Comparison of ENCODE assay signal across 16 cellular contexts in genomic region chr9:124045830-124046177, GRCh38. TPM values are rescaled to one million over a fixed set of nuclear protein-coding genes. Genes with fewer than 3 reads are reported as not detected.
DNase-seq lines count a peak whose midpoint lies in the region; ATAC-seq, FAIRE-seq and TF ChIP-seq lines count a peak whose summit lies in the region.
"Had no signal": no experiment of that assay in that cellular context is flagged by ENCODE, and none has a peak within 500 bp of the region (broad histone marks: within the 10 kb centered on the region; RNA-seq: fewer than 3 reads in every experiment).

No MANE protein-coding gene starts in this region.

- CTCF ChIA-PET in H1 (lab: Charles Lee; ENCODE audit: partially characterized antibody) (interaction anchor here (0.7 kb wide), 1 partner anchor 274 kb away, joined by 3 read pairs; no protein-coding TSS in a partner anchor), HepG2 (lab: Yijun Ruan, JAX; ENCODE audit: low intra/inter-chr PET ratio, low total read pairs) (no interaction called here)

- H3K9me3 ChIP-seq in HUES64 (ENCODE audit: insufficient read depth, low read depth, low read length) = no peaks in the 10 kb centered on the region
- H3K9me3 ChIP-seq in H1 (ENCODE audit: insufficient read depth in 2 of 2, low read depth in 1 of 2, low read length in 1 of 2) = no peaks in the 10 kb centered on the region
- H3K9me3 ChIP-seq in HepG2 (ENCODE audit: low read length) = no peaks in the 10 kb centered on the region
- no peaks in the 10 kb centered on the region for H3K9me3 ChIP-seq in upper lobe of left lung
- no peaks in the 10 kb centered on the region for H3K9me3 ChIP-seq in SJCRH30 (replicated peaks)

- TF ChIP-seq RAD21 in H1 (IDR thresholded peaks at IDR 0.05 in 1 of 2, conservative IDR thresholded peaks at IDR 0.05 in 1 of 2; ENCODE audit: low read depth in 2 of 2, low read length in 2 of 2) (no peak), HepG2 (CRISPR knock-in tag; IDR thresholded peaks at IDR 0.05) (no peak)

- POLR2A ChIA-PET in H1 (lab: Charles Lee; ENCODE audit: partially characterized antibody) (no interaction called here), HepG2 (lab: Yijun Ruan, JAX) (no interaction called here)

- H4K20me1 ChIP-seq in H1 (replicated peaks in 1 of 2; ENCODE audit: control insufficient read depth in 1 of 2, insufficient read depth in 2 of 2, low read length in 2 of 2) = no peaks in the 10 kb centered on the region
- H4K20me1 ChIP-seq in HepG2 (ENCODE audit: insufficient read depth, low read length) = no peaks in the 10 kb centered on the region

- no peak overlapping the region; the same call in 1 of the 2 replicates for H3K18ac ChIP-seq in H1 (ENCODE audit: extremely low read depth, low read length)

- no peak for TF ChIP-seq CTCF in H1 (IDR thresholded peaks at IDR 0.05; ENCODE audit: control extremely low read depth in 1 of 3, insufficient read depth in 1 of 3, low read depth in 1 of 3, low read length in 3 of 3)
- no peak for TF ChIP-seq CTCF in HepG2 (CRISPR knock-in tag; IDR thresholded peaks at IDR 0.05)
- TF ChIP-seq CTCF in upper lobe of left lung (IDR thresholded peaks at IDR 0.05) = no peak

- H3K23me2 ChIP-seq in H1 (ENCODE audit: low read depth, low read length) = peaks cover 5% of the 10 kb centered on the region; the same call in 1 of the 2 replicates

- H3K14ac ChIP-seq in H1 (ENCODE audit: insufficient read length) = no peak overlapping the region

- H3K4me2 ChIP-seq in H1 (ENCODE audit: insufficient read depth in 1 of 2, low read depth in 2 of 2, low read length in 2 of 2) (peak overlapping the region; percentile 70 to 84), HepG2 (ENCODE audit: low read depth, low read length) (peak overlapping the region; percentile 93)

- peak overlapping the region; percentile 59 for H3K56ac ChIP-seq in H1 (replicated peaks; ENCODE audit: insufficient read length, low read depth, low read length)

- peak overlapping the region; percentile 63; the same call in 1 of the 2 replicates for H2BK12ac ChIP-seq in H1 (ENCODE audit: low read depth, low read length)

- H2AK5ac ChIP-seq in H1 (ENCODE audit: low read depth, low read length) = no peak overlapping the region

- H3K4me1 ChIP-seq in HUES64 (ENCODE audit: insufficient read depth, low read length) (no peaks in the 10 kb centered on the region), H1 (replicated peaks in 1 of 4; ENCODE audit: control insufficient read depth in 3 of 4, insufficient read depth in 4 of 4, low read length in 3 of 4) (peaks cover 0 to 3% (median 3%) of the 10 kb centered on the region in 4 experiments; a peak in 1 of 7 replicates), HepG2 (ENCODE audit: insufficient read depth, low read length) (peaks cover 35% of the 10 kb centered on the region), upper lobe of left lung (peaks cover 15 to 27% (median 22%) of the 10 kb centered on the region in 4 donors), SJCRH30 (peaks cover 4% of the 10 kb centered on the region; the same call in 1 of the 2 replicates)

- ATAC-seq in HepG2 (peak; percentile 13; the same call in 2 of the 3 replicates), upper lobe of left lung (ENCODE audit: low FRiP score in 2 of 2) (peak in 1 of 2 donors; percentile 3), HG02678 (IDR thresholded peaks at IDR 0.05; ENCODE audit: unreplicated experiment) (no peak)
- ATAC-seq: stimulated activated memory B cell treated with anti-CD40 and anti-IgM and Interleukin-4, amounts not matched to agents 10 μg/mL and 1 μg/mL and 100 μg/mL, for 72 hours had no signal

- H3K27ac ChIP-seq in HUES64 (ENCODE audit: low read depth, low read length) = no peak overlapping the region
- no peak overlapping the region for H3K27ac ChIP-seq in H1 (ENCODE audit: low read depth, low read length)
- no peak overlapping the region for H3K27ac ChIP-seq in HepG2 (ENCODE audit: extremely low read length, insufficient read depth, low read length)
- peak overlapping the region in 1 of 4 donors; percentile 49 for H3K27ac ChIP-seq in upper lobe of left lung
- no peak overlapping the region for H3K27ac ChIP-seq in SJCRH30

- FAIRE-seq in H1 (lab: Jason Lieb, UNC) (no peak), HepG2 (lab: Jason Lieb, UNC) (no peak)
- FAIRE-seq: D721Med, HTR-8/SVneo had no signal

- in situ Hi-C loops in HepG2 (cut with HindIII; ENCODE audit: extremely low pct_ligation_motif_present, low pct_unique_long_range_greater_than_20kb) = loop anchor here (25.0 kb wide), 1 partner anchor 634 kb away; no protein-coding TSS in a partner anchor

- no peak overlapping the region for H3K4ac ChIP-seq in H1 (replicated peaks; ENCODE audit: insufficient read length, low read depth, low read length)

- intact Hi-C loops in HepG2 (cut with micrococcal nuclease; ENCODE audit: unreplicated experiment) = no loop called here

- H3K9ac ChIP-seq in HUES64 (ENCODE audit: low read depth, low read length) (no peak overlapping the region), H1 (replicated peaks in 1 of 4; ENCODE audit: extremely low read depth in 1 of 4, low read depth in 3 of 4, low read length in 3 of 4) (no peak overlapping the region), HepG2 (ENCODE audit: insufficient read depth, low read depth, low read length) (0 out of 2 replicates have a peak overlapping the region, but pooled peaks have one; percentile 15)

- H2BK20ac ChIP-seq in H1 (ENCODE audit: low read length) = no peak overlapping the region

- H2BK120ac ChIP-seq in H1 (replicated peaks; ENCODE audit: low read depth, low read length) = no peak overlapping the region

- H4K91ac ChIP-seq in H1 (replicated peaks; ENCODE audit: insufficient read length, low read length) = no peak overlapping the region

- H3K79me2 ChIP-seq in H1 (ENCODE audit: control insufficient read depth in 1 of 2, insufficient read depth in 2 of 2, low read length in 2 of 2) (no peaks in the 10 kb centered on the region), HepG2 (ENCODE audit: insufficient read depth, low read length) (no peaks in the 10 kb centered on the region)

- 15% methylated on average over 18 of the region's 18 CpGs for WGBS in HUES64
- 51% methylated on average over 5 of the region's 18 CpGs; no CpG with 5 or more reads in 1 of the 2 experiments for WGBS in H1 (ENCODE audit: extremely low coverage in 1 of 2, insufficient coverage in 1 of 2, insufficient read length in 1 of 2, insufficient replicate concordance in 2 of 2, low coverage in 1 of 2, low lambda C conversion rate in 2 of 2, missing lambda C conversion rate in 1 of 2), 2 experiments
- WGBS in HepG2 (ENCODE audit: low lambda C conversion rate) = 11% methylated on average over 10 of the region's 18 CpGs
- WGBS in upper lobe of left lung, 2 donors = 19 to 31% methylated on average over 8 of the region's 18 CpGs

- BruUV-seq in HepG2 (replicated peaks; lab: Mats Ljungman, UMichigan) = no TSS peak

- H4K5ac ChIP-seq in H1 (ENCODE audit: insufficient read length, low read depth, low read length) = no peak overlapping the region

- peaks cover 61% of the 10 kb centered on the region for H3K27me3 ChIP-seq in HUES64 (ENCODE audit: insufficient read depth, low read length)
- H3K27me3 ChIP-seq in H1 (replicated peaks in 1 of 4; ENCODE audit: control insufficient read depth in 3 of 4, extremely low read depth in 1 of 4, insufficient read depth in 3 of 4, low read length in 3 of 4) = peaks cover 3 to 38% (median 31%) of the 10 kb centered on the region in 4 experiments
- H3K27me3 ChIP-seq in HepG2 (ENCODE audit: control insufficient read depth in 1 of 2, insufficient read depth in 2 of 2, low read length in 2 of 2) = peaks cover 2 to 43% of the 10 kb centered on the region in 2 experiments; a peak in 3 of 5 replicates
- H3K27me3 ChIP-seq in upper lobe of left lung = peaks cover 2 to 24% (median 10%) of the 10 kb centered on the region in 4 donors
- H3K27me3 ChIP-seq in SJCRH30 = peaks cover 3% of the 10 kb centered on the region

- no peak overlapping the region for H3K23ac ChIP-seq in H1 (ENCODE audit: insufficient read length)

- no peak overlapping the region for H2BK5ac ChIP-seq in H1 (ENCODE audit: low read depth, low read length)

- H2AFZ ChIP-seq in H1 (ENCODE audit: low read length) = no peak overlapping the region
- no peak overlapping the region for H2AFZ ChIP-seq in HepG2 (ENCODE audit: low read length)

- no peaks in the 10 kb centered on the region for H3K36me3 ChIP-seq in HUES64 (ENCODE audit: insufficient read depth, low read length)
- no peaks in the 10 kb centered on the region for H3K36me3 ChIP-seq in H1 (ENCODE audit: control insufficient read depth in 2 of 4, insufficient read depth in 4 of 4, low read length in 3 of 4)
- H3K36me3 ChIP-seq in HepG2 (replicated peaks in 1 of 2; ENCODE audit: control insufficient read depth in 1 of 2, insufficient read depth in 2 of 2, low read length in 2 of 2) = no peaks in the 10 kb centered on the region
- H3K36me3 ChIP-seq in upper lobe of left lung = no peaks in the 10 kb centered on the region
- no peaks in the 10 kb centered on the region for H3K36me3 ChIP-seq in SJCRH30

- no peaks in the 10 kb centered on the region for H3K79me1 ChIP-seq in H1 (ENCODE audit: low read depth, low read length)

- DNase-seq in H1 (ENCODE audit: low read depth in 1 of 2, low spot score in 2 of 2) = no peak
- DNase-seq in HepG2 (ENCODE audit: low spot score) = no peak
- no peak for DNase-seq in upper lobe of left lung
- no peak for DNase-seq in cerebellar cortex (ENCODE audit: low spot score)
- no peak for DNase-seq in SJCRH30
- DNase-seq: activated CD4-positive, alpha-beta T cell treated with anti-CD3 and anti-CD28 coated beads for 1 hour; central memory CD4-positive, alpha-beta T cell; GOT3; NCI-H1930; SW 1271 had no signal

- no peak for TF ChIP-seq POLR2A in H1 (IDR thresholded peaks at IDR 0.05; ENCODE audit: control extremely low read depth in 1 of 2, low read depth in 2 of 2, low read length in 2 of 2)
- no peak for TF ChIP-seq POLR2A in HepG2 (IDR thresholded peaks at IDR 0.05; ENCODE audit: insufficient read depth in 1 of 2, low read depth in 2 of 2, low read length in 2 of 2)
- no peak for TF ChIP-seq POLR2A in upper lobe of left lung (IDR thresholded peaks at IDR 0.05)

- H4K8ac ChIP-seq in H1 (ENCODE audit: extremely low read depth, insufficient read depth, low read length) = 0 out of 2 replicates have a peak overlapping the region, but pooled peaks have one; percentile 57

- TF ChIP-seq EP300 in H1 (IDR thresholded peaks at IDR 0.05; ENCODE audit: borderline replicate concordance in 1 of 2, low read depth in 2 of 2, low read length in 2 of 2) (no peak), HepG2 (IDR thresholded peaks at IDR 0.05; ENCODE audit: low read depth in 2 of 2, low read length in 2 of 2) (no peak), HepG2 (CRISPR knock-in tag; IDR thresholded peaks at IDR 0.05; ENCODE audit: borderline replicate concordance) (no peak), upper lobe of left lung (IDR thresholded peaks at IDR 0.05) (no peak)

- no peak overlapping the region for H2BK15ac ChIP-seq in H1 (ENCODE audit: low read length)

- H3K4me3 ChIP-seq in HUES64 (ENCODE audit: low read length) (peak overlapping the region; percentile 54), H1 (ENCODE audit: extremely low read depth in 1 of 4, insufficient read depth in 2 of 4, low read depth in 3 of 4, low read length in 4 of 4) (peak overlapping the region; percentile 40 to 70 (median 52)), HepG2 (replicated peaks in 1 of 3; ENCODE audit: insufficient read depth in 1 of 3, low read depth in 2 of 3, low read length in 3 of 3) (peak overlapping the region; percentile 48 to 74 (median 61)), upper lobe of left lung (peak overlapping the region in 3 of 4 donors; percentile 29 to 45 (median 42)), SJCRH30 (no peak overlapping the region)

RNA-seq across cellular contexts. Expression of gene LHX2, which starts 34.2 kb away (rescaled TPM):
- 0.95 TPM for polyA plus RNA-seq in HUES64 (2013, experiment 1 of 2)
- polyA plus RNA-seq in HUES64 (2013, experiment 2 of 2) = 0.89 TPM
- total RNA-seq in H1 (2021; fragmentation: NEBNext Ultra II Directional; extraction: Animal tissue kit (Norgen Biotek cat#: 25700)) = 0.11 and 0.17 TPM in 2 replicates
- polyA plus RNA-seq in H1 (2011; rRNA removed) (0.72 and 0.86 TPM in 2 replicates), HepG2 (2011; rRNA removed) (not detected in 2 replicates)
- 0.66 TPM for polyA plus RNA-seq in H1 (2011; cell fraction: cytosol; rRNA removed)
- polyA plus RNA-seq in H1 (2011; cell fraction: nucleus; rRNA removed) = 0.20 TPM
- 0.31 to 0.59 TPM (median 0.37 TPM) in 3 of 4 replicates, not detected in the other for polyA plus RNA-seq in H1 (2012, experiment 1 of 2)
- 0.66 TPM for polyA plus RNA-seq in H1 (2012, experiment 2 of 2)
- polyA plus RNA-seq in H1 (2013, experiment 1 of 2) = 0.34 TPM
- polyA plus RNA-seq in H1 (2013, experiment 2 of 2) = 0.20 TPM
- polyA minus RNA-seq in H1 (2011; rRNA and poly(A)+ RNA removed) = 0.49 TPM in 1 of 2 replicates, not detected in the other
- polyA minus RNA-seq in H1 (2011; cell fraction: cytosol; rRNA and poly(A)+ RNA removed) = not detected
- 0.50 TPM for polyA minus RNA-seq in H1 (2011; cell fraction: nucleus; rRNA and poly(A)+ RNA removed)
- total RNA-seq in HepG2 (2016; rRNA removed; fragmentation: Illumina TruSeq; extraction: Trizol) (not detected in 2 replicates), upper lobe of left lung (not detected)
- total RNA-seq in HepG2 (2016; cell fraction: cytosol; rRNA removed; fragmentation: Illumina TruSeq; extraction: Trizol; ENCODE audit: low read depth) = not detected in 2 replicates
- not detected in 2 replicates for total RNA-seq in HepG2 (2016; cell fraction: insoluble cytoplasmic fraction; rRNA removed; fragmentation: Illumina TruSeq; extraction: Trizol)
- total RNA-seq in HepG2 (2016; cell fraction: membrane; rRNA removed; fragmentation: Illumina TruSeq; extraction: Trizol) = not detected in 2 replicates
- not detected in 2 replicates for total RNA-seq in HepG2 (2016; cell fraction: nucleus; rRNA removed; fragmentation: Illumina TruSeq; extraction: Trizol)
- not detected in 2 replicates for polyA plus RNA-seq in HepG2 (2011; cell fraction: cytosol; rRNA removed)
- polyA plus RNA-seq in HepG2 (2011; cell fraction: nucleus; rRNA removed) = 0.12 TPM in 1 of 2 replicates, not detected in the other
- not detected in 2 replicates for polyA plus RNA-seq in HepG2 (2012)
- polyA plus RNA-seq in HepG2 (2016; cell fraction: cytosol; fragmentation: Illumina TruSeq; extraction: Trizol; ENCODE audit: low read depth) = not detected in 2 replicates
- not detected in 2 replicates for polyA plus RNA-seq in HepG2 (2016; cell fraction: insoluble cytoplasmic fraction; fragmentation: Illumina TruSeq; extraction: Trizol; ENCODE audit: low read depth)
- polyA plus RNA-seq in HepG2 (2016; cell fraction: membrane; fragmentation: Illumina TruSeq; extraction: Trizol; ENCODE audit: low read depth) = not detected in 2 replicates
- not detected in 2 replicates for polyA plus RNA-seq in HepG2 (2016; cell fraction: nucleus; fragmentation: Illumina TruSeq; extraction: Trizol; ENCODE audit: insufficient read depth, low read depth)
- 16.6 TPM in 1 of 2 replicates, not detected in the other for polyA minus RNA-seq in HepG2 (2011; rRNA and poly(A)+ RNA removed; ENCODE audit: low replicate concordance)
- 0.44 TPM in 1 of 2 replicates, not detected in the other for polyA minus RNA-seq in HepG2 (2011; cell fraction: cytosol; rRNA and poly(A)+ RNA removed)
- not detected in 2 replicates for polyA minus RNA-seq in HepG2 (2011; cell fraction: nucleus; rRNA and poly(A)+ RNA removed)
- total RNA-seq in SJCRH30 (2014; rRNA removed; shearing (Covaris generic)) = 0.48 and 1.6 TPM in 2 replicates
- total RNA-seq: activated T-helper 1 cell treated with anti-CD3 and anti-CD28 coated beads, Interleukin-12 subunit alpha, Interleukin-12 subunit beta, Interleukin-2, Interleukin-4 antibody, amounts not matched to agents 30 ng/mL and 10 ng/mL and 1 ng/mL, durations not matched to agents 14 hours and 24 hours and 36 hours had no signal
